37 cellular contexts compared by ENCODE assay signal in genomic region chr10:123715546-123715945, GRCh38. TPM values are rescaled to one million over a fixed set of nuclear protein-coding genes. Genes with fewer than 3 reads are reported as not detected.
"Had no signal": no experiment of that assay in that cellular context is flagged by ENCODE, and none has a peak within 500 bp of the region (broad histone marks: within the 10 kb centered on the region; RNA-seq: fewer than 3 reads in every experiment).

No MANE protein-coding gene starts in this region.

- H3K36me3 ChIP-seq: adrenal gland, brain microvascular endothelial cell, breast epithelium, cardiac muscle cell had no signal

- DNase-seq: activated effector memory CD4-positive, alpha-beta T cell treated with anti-CD3 and anti-CD28 coated beads, Interleukin-2, amount 50 U/mL, for 16 hours; activated effector memory CD4-positive, alpha-beta T cell treated with Interleukin-2 at 50 U/mL for 16 hours; activated gamma-delta T cell; activated gamma-delta T cell treated with Interleukin-2 at 50 U/mL for 16 hours; activated naive CD4-positive, alpha-beta T cell; activated naive CD4-positive, alpha-beta T cell treated with anti-CD3 and anti-CD28 coated beads for 36 hours; activated naive CD4-positive, alpha-beta T cell treated with anti-CD3 and anti-CD28 coated beads, Interleukin-2, amount 10 ng/mL, durations not matched to agents 7 days and 5 days; activated naive CD4-positive, alpha-beta T cell treated with anti-CD3 and anti-CD28 coated beads, Interleukin-2, amount 50 U/mL, for 16 hours; activated naive CD4-positive, alpha-beta T cell treated with Interleukin-2 at 50 U/mL for 16 hours; activated naive CD8-positive, alpha-beta T cell treated with anti-CD3 and anti-CD28 coated beads for 36 hours; activated naive CD8-positive, alpha-beta T cell treated with anti-CD3 and anti-CD28 coated beads, Interleukin-2, amount 10 ng/mL, durations not matched to agents 7 days and 5 days; activated naive CD8-positive, alpha-beta T cell treated with anti-CD3 and anti-CD28 coated beads, Interleukin-2, amount 50 U/mL, for 24 hours; activated T-cell treated with anti-CD3 and anti-CD28 coated beads for 4 hours; activated T-cell treated with anti-CD3 and anti-CD28 coated beads, Interleukin-2, amount 50 U/mL, for 1 hour; activated T-cell treated with anti-CD3 and anti-CD28 coated beads, Interleukin-2, amount 50 U/mL, for 24 hours; activated T-cell treated with anti-CD3 and anti-CD28 coated beads, Interleukin-2, amount 50 U/mL, for 4 hours; activated T-cell treated with anti-CD3 and anti-CD28 coated beads, Interleukin-2, amount 50 U/mL, for 48 hours; activated T-cell treated with anti-CD3 and anti-CD28 coated beads, Interleukin-2, amount 50 U/mL, for 72 hours; adrenal gland; amniotic stem cell; amygdala; anterior cingulate cortex; aorta; body of pancreas; brain microvascular endothelial cell; caudate nucleus; central memory CD4-positive, alpha-beta T cell; cerebellar nuclear complex had no signal

- H3K4me1 ChIP-seq: adrenal gland, ascending aorta, body of pancreas, breast epithelium had no signal

- ATAC-seq: activated naive CD4-positive, alpha-beta T cell treated with anti-CD3 and anti-CD28 coated beads, Interleukin-2, amount 50 U/mL, for 72 hours; activated naive CD8-positive, alpha-beta T cell treated with anti-CD3 and anti-CD28 coated beads, Interleukin-2, amount 50 U/mL, for 24 hours; activated T-cell treated with anti-CD3 and anti-CD28 coated beads, Interleukin-2, amount 50 U/mL, for 4 hours; activated T-cell treated with anti-CD3 and anti-CD28 coated beads, Interleukin-2, amount 50 U/mL, for 72 hours; activated T-helper 17 cell treated with anti-CD3 and anti-CD28 coated beads, Interleukin-2, amount 50 U/mL, for 72 hours; body of pancreas had no signal

- H3K27me3 ChIP-seq: adrenal gland, ascending aorta, body of pancreas, brain microvascular endothelial cell, breast epithelium had no signal

- H3K27ac ChIP-seq: adrenal gland, ascending aorta, body of pancreas, brain microvascular endothelial cell, breast epithelium, cardiac muscle cell had no signal

- H3K4me3 ChIP-seq: adrenal gland, ascending aorta, body of pancreas, breast epithelium, cardiac muscle cell had no signal

- H3K9me3 ChIP-seq: body of pancreas had no signal

RNA-seq across cellular contexts. Expression of gene GPR26, which starts 49.4 kb away (rescaled TPM):
- total RNA-seq: activated naive CD4-positive, alpha-beta T cell treated with anti-CD3 and anti-CD28 coated beads for 36 hours; activated naive CD4-positive, alpha-beta T cell treated with anti-CD3 and anti-CD28 coated beads, Interleukin-2, amount 50 U/mL, for 72 hours; activated naive CD8-positive, alpha-beta T cell treated with anti-CD3 and anti-CD28 coated beads for 36 hours; activated naive CD8-positive, alpha-beta T cell treated with anti-CD3 and anti-CD28 coated beads, Interleukin-2, amount 10 ng/mL, durations not matched to agents 7 days and 5 days; activated T-cell treated with anti-CD3 and anti-CD28 coated beads, Interleukin-2, amount 50 U/mL, for 4 hours; activated T-cell treated with anti-CD3 and anti-CD28 coated beads, Interleukin-2, amount 50 U/mL, for 72 hours; activated T-helper 1 cell treated with anti-CD3 and anti-CD28 coated beads, Interleukin-12 subunit alpha, Interleukin-12 subunit beta, Interleukin-2, Interleukin-4 antibody, amounts not matched to agents 30 ng/mL and 10 ng/mL and 1 ng/mL, durations not matched to agents 14 hours and 24 hours and 36 hours; activated T-helper 17 cell treated with anti-CD3 and anti-CD28 coated beads, Interleukin-2, amount 50 U/mL, for 72 hours; activated T-helper 2 cell treated with anti-CD3 and anti-CD28 coated beads, Interferon-gamma antibody, Interleukin-2, Interleukin-4, amounts not matched to agents 10 μg/mL and 5 μg/mL and 100 μg/mL, durations not matched to agents 14 hours and 24 hours and 36 hours; adrenal gland; aorta; ascending aorta; body of pancreas; breast epithelium; bronchial epithelial cell; cardiac muscle cell; cardiac septum had no signal
- polyA plus RNA-seq: adrenal gland, aorta, cardiac muscle cell had no signal
